In genomic region chr11:44878696-44879095, GRCh38 we compare ENCODE assay signal across 28 cellular contexts.
"Had no signal": no experiment of that assay in that cellular context is flagged by ENCODE, and none has a peak within 500 bp of the region (broad histone marks: within the 10 kb centered on the region; RNA-seq: fewer than 3 reads in every experiment).

No MANE protein-coding gene starts in this region.

- H3K9me3 ChIP-seq: adrenal gland, body of pancreas, colonic mucosa, esophagus squamous epithelium, psoas muscle, stomach, tibial artery had no signal

- ATAC-seq: activated CD4-positive, CD25-positive, alpha-beta regulatory T cell treated with anti-CD3 and anti-CD28 coated beads, Interleukin-2, amount 50 U/mL, for 24 hours; body of pancreas; left ventricle myocardium superior; psoas muscle; stimulated activated naive B cell treated with anti-CD40 and anti-IgM and Interleukin-4, amounts not matched to agents 10 μg/mL and 1 μg/mL and 100 μg/mL, for 72 hours had no signal

- H3K36me3 ChIP-seq: adrenal gland, colonic mucosa, esophagus squamous epithelium, stomach, tibial artery had no signal

- H3K27me3 ChIP-seq: adrenal gland, body of pancreas, colonic mucosa, tibial artery had no signal

- H3K27ac ChIP-seq: adrenal gland, body of pancreas, colonic mucosa, epithelial cell of prostate, parathyroid adenoma, psoas muscle, stomach, tibial artery, VCaP had no signal

- H3K79me2 ChIP-seq: parathyroid adenoma had no signal

- DNase-seq: activated CD4-positive, alpha-beta T cell treated with anti-CD3 and anti-CD28 coated beads for 48 hours; activated CD4-positive, alpha-beta T cell treated with anti-CD3 and anti-CD28 coated beads, Interleukin-2, amount 50 U/mL, for 48 hours; activated CD8-positive, alpha-beta memory T cell treated with anti-CD3 and anti-CD28 coated beads, Interleukin-2, amount 50 U/mL, for 4 hours; activated effector memory CD4-positive, alpha-beta T cell treated with anti-CD3 and anti-CD28 coated beads, Interleukin-2, amount 50 U/mL, for 16 hours; activated naive CD4-positive, alpha-beta T cell treated with anti-CD3 and anti-CD28 coated beads for 36 hours; activated naive CD8-positive, alpha-beta T cell treated with anti-CD3 and anti-CD28 coated beads for 36 hours; activated T-cell treated with anti-CD3 and anti-CD28 coated beads, Interleukin-2, amount 50 U/mL, for 1 hour; adrenal gland; aorta; body of pancreas; cerebellar nuclear complex; colonic mucosa; effector CD8-positive, alpha-beta T cell; esophagus squamous epithelium; foreskin melanocyte; left ventricle myocardium superior; nucleus accumbens; psoas muscle; stimulated activated CD4-positive, alpha-beta T cell treated with anti-CD3 and anti-CD28 coated beads, Interleukin-15, amount 100 ng/mL, for 24 hours; stimulated activated CD4-positive, alpha-beta T cell treated with anti-CD3 and anti-CD28 coated beads, Interleukin-2, amount 100 ng/mL, for 24 hours; stimulated activated naive B cell treated with anti-CD40 and anti-IgM and Interleukin-4, amounts not matched to agents 10 μg/mL and 1 μg/mL and 100 μg/mL, for 72 hours; stomach; tibial artery had no signal

- H2AFZ ChIP-seq: parathyroid adenoma had no signal

- H3K9ac ChIP-seq: parathyroid adenoma had no signal

- H3K4me3 ChIP-seq: adrenal gland, body of pancreas, colonic mucosa, psoas muscle, smooth muscle cell, stomach, tibial artery had no signal
